In genomic region chr2:29267710-29268109, GRCh38 we compare ENCODE assay signal across 1 cellular context.
TF ChIP-seq lines count a peak whose summit lies in the region.

No MANE protein-coding gene starts in this region.

TF ChIP-seq in SK-N-SH treated with all-trans-retinoic acid at 6 μM for 48 hours, 23 proteins besides CTCF, POLR2A, EP300 and RAD21 (continued from another document):
- TF ChIP-seq PATZ1 (CRISPR knock-in tag; IDR thresholded peaks at IDR 0.05; ENCODE audit: borderline replicate concordance), result no peak
- no peak for TF ChIP-seq ARNTL (CRISPR knock-in tag; IDR thresholded peaks at IDR 0.05; ENCODE audit: borderline replicate concordance, low read depth)
- peak; percentile 87 for TF ChIP-seq ISL1 (CRISPR knock-in tag; IDR thresholded peaks at IDR 0.05)
- 0 out of 2 replicates have a peak, but pooled peaks have one; percentile 24 for TF ChIP-seq ZNF8 (CRISPR knock-in tag; IDR thresholded peaks at IDR 0.05)
- peak; percentile 92; the same call in 1 of the 2 replicates for TF ChIP-seq SNAI2 (CRISPR knock-in tag; IDR thresholded peaks at IDR 0.05)
- 0 out of 2 replicates have a peak, but pooled peaks have one; percentile 35 for TF ChIP-seq ZNF70 (CRISPR knock-in tag; IDR thresholded peaks at IDR 0.05)
- no peak for TF ChIP-seq RARB (CRISPR knock-in tag; IDR thresholded peaks at IDR 0.05)
